ENCODE assay signal across 25 cellular contexts in genomic region chr21:34166468-34166867, GRCh38.
DNase-seq lines count a peak whose midpoint lies in the region; ATAC-seq and TF ChIP-seq lines count a peak whose summit lies in the region.
"Had no signal": no experiment of that assay in that cellular context is flagged by ENCODE, and none has a peak within 500 bp of the region (broad histone marks: within the 10 kb centered on the region; RNA-seq: fewer than 3 reads in every experiment).

No MANE protein-coding gene starts in this region.

- no peak overlapping the region for H3K27ac Mint-ChIP-seq in activated naive CD8-positive, alpha-beta T cell treated with anti-CD3 and anti-CD28 coated beads, Interleukin-2, amount 50 U/mL, for 24 hours
- no peak overlapping the region for H3K27ac Mint-ChIP-seq in activated naive CD4-positive, alpha-beta T cell treated with anti-CD3 and anti-CD28 coated beads for 36 hours
- H3K27ac Mint-ChIP-seq: natural killer cell; stimulated activated memory B cell treated with anti-CD40 and anti-IgM and Interleukin-4, amounts not matched to agents 10 μg/mL and 1 μg/mL and 100 μg/mL, for 72 hours had no signal

- H3K27me3 ChIP-seq in liver (ENCODE audit: control insufficient read depth in 4 of 4, insufficient read depth in 4 of 4, low read length in 3 of 4): no peaks in the 10 kb centered on the region
- H3K27me3 ChIP-seq: gastroesophageal sphincter had no signal

- WGBS in liver: 92% methylated on average over 5 of the region's 5 CpGs

- peak; percentile 28 for DNase-seq in activated CD4-positive, alpha-beta T cell treated with anti-CD3 and anti-CD28 coated beads for 48 hours
- no peak for DNase-seq in activated CD4-positive, alpha-beta T cell treated with anti-CD3 and anti-CD28 coated beads, Interleukin-2, amount 50 U/mL, for 4 hours
- DNase-seq in activated naive CD8-positive, alpha-beta T cell treated with anti-CD3 and anti-CD28 coated beads, Interleukin-2, amount 50 U/mL, for 24 hours: peak; percentile 29
- DNase-seq in activated naive CD4-positive, alpha-beta T cell treated with anti-CD3 and anti-CD28 coated beads for 36 hours: no peak
- no peak for DNase-seq in iPS-NIHi7 (ENCODE audit: extremely low spot score)
- DNase-seq: activated CD4-positive, CD25-positive, alpha-beta regulatory T cell; activated effector memory CD4-positive, alpha-beta T cell treated with anti-CD3 and anti-CD28 coated beads, Interleukin-2, amount 50 U/mL, for 16 hours; amniotic stem cell; GF-D8; natural killer cell; NCI-H1694; NCI-H2227 treated with DMSO at 0.1 percent for 48 hours; RPMI8226; T1000 had no signal

- no peak for TF ChIP-seq CTCF in HEK293 (tag by site-specific recombination; IDR thresholded peaks at IDR 0.05)
- TF ChIP-seq CTCF in liver (IDR thresholded peaks at IDR 0.05; ENCODE audit: low read depth, low read length, missing input control): no peak

- H3K9me3 Mint-ChIP-seq in activated naive CD8-positive, alpha-beta T cell treated with anti-CD3 and anti-CD28 coated beads, Interleukin-2, amount 50 U/mL, for 24 hours: peaks cover 52% of the 10 kb centered on the region
- peaks cover 57% of the 10 kb centered on the region for H3K9me3 Mint-ChIP-seq in activated naive CD4-positive, alpha-beta T cell treated with anti-CD3 and anti-CD28 coated beads for 36 hours
- H3K9me3 Mint-ChIP-seq: central memory CD8-positive, alpha-beta T cell had no signal

- no peaks in the 10 kb centered on the region for H3K4me1 ChIP-seq in HEK293 (ENCODE audit: control insufficient read depth, insufficient read depth, low read length)
- H3K4me1 ChIP-seq in liver (ENCODE audit: control insufficient read depth in 4 of 4, insufficient read depth in 4 of 4, low read length in 3 of 4): no peaks in the 10 kb centered on the region
- H3K4me1 ChIP-seq: A549, gastroesophageal sphincter, parathyroid adenoma had no signal

- no peaks in the 10 kb centered on the region for H3K4me1 Mint-ChIP-seq in activated naive CD8-positive, alpha-beta T cell treated with anti-CD3 and anti-CD28 coated beads, Interleukin-2, amount 50 U/mL, for 24 hours
- H3K4me1 Mint-ChIP-seq in activated naive CD4-positive, alpha-beta T cell treated with anti-CD3 and anti-CD28 coated beads for 36 hours (ENCODE audit: low read depth): no peaks in the 10 kb centered on the region
- H3K4me1 Mint-ChIP-seq: central memory CD8-positive, alpha-beta T cell; natural killer cell; stimulated activated memory B cell treated with anti-CD40 and anti-IgM and Interleukin-4, amounts not matched to agents 10 μg/mL and 1 μg/mL and 100 μg/mL, for 72 hours had no signal

- no peak for ATAC-seq in activated naive CD8-positive, alpha-beta T cell treated with anti-CD3 and anti-CD28 coated beads, Interleukin-2, amount 50 U/mL, for 24 hours
- ATAC-seq in GM18909 (IDR thresholded peaks at IDR 0.05; ENCODE audit: poor library complexity, unreplicated experiment): no peak
- ATAC-seq: A549; esophagus mucosa; gastroesophageal sphincter; natural killer cell; sciatic nerve; SK-N-SH treated with all-trans-retinoic acid at 6 μM for 48 hours; stimulated activated memory B cell treated with anti-CD40 and anti-IgM and Interleukin-4, amounts not matched to agents 10 μg/mL and 1 μg/mL and 100 μg/mL, for 72 hours had no signal

- POLR2A ChIA-PET in HEK293 (lab: Yijun Ruan, JAX): no interaction called here

- intact Hi-C loops in activated naive CD4-positive, alpha-beta T cell treated with anti-CD3 and anti-CD28 coated beads for 36 hours (cut with micrococcal nuclease): no loop called here

- TF ChIP-seq RAD21 in liver (IDR thresholded peaks at IDR 0.05): no peak

- H3K9me3 ChIP-seq in HEK293 (ENCODE audit: control insufficient read depth, insufficient read depth, low read depth, low read length): no peaks in the 10 kb centered on the region; the same call in 1 of the 2 replicates
- peaks cover 19 to 34% (median 25%) of the 10 kb centered on the region in 4 donors for H3K9me3 ChIP-seq in liver (ENCODE audit: control insufficient read depth in 4 of 4, low read length in 3 of 4)

- CTCF ChIA-PET in HEK293 (lab: Yijun Ruan, JAX): no interaction called here
- CTCF ChIA-PET in activated naive CD4-positive, alpha-beta T cell treated with anti-CD3 and anti-CD28 coated beads for 36 hours (lab: Charles Lee): no interaction called here

- no peak overlapping the region for H3K4me3 Mint-ChIP-seq in activated naive CD8-positive, alpha-beta T cell treated with anti-CD3 and anti-CD28 coated beads, Interleukin-2, amount 50 U/mL, for 24 hours
- no peak overlapping the region for H3K4me3 Mint-ChIP-seq in activated naive CD4-positive, alpha-beta T cell treated with anti-CD3 and anti-CD28 coated beads for 36 hours
- H3K4me3 Mint-ChIP-seq: central memory CD8-positive, alpha-beta T cell; natural killer cell; stimulated activated memory B cell treated with anti-CD40 and anti-IgM and Interleukin-4, amounts not matched to agents 10 μg/mL and 1 μg/mL and 100 μg/mL, for 72 hours had no signal

- H3K36me3 Mint-ChIP-seq in activated naive CD8-positive, alpha-beta T cell treated with anti-CD3 and anti-CD28 coated beads, Interleukin-2, amount 50 U/mL, for 24 hours (ENCODE audit: low read depth): peaks cover 59% of the 10 kb centered on the region
- H3K36me3 Mint-ChIP-seq in activated naive CD4-positive, alpha-beta T cell treated with anti-CD3 and anti-CD28 coated beads for 36 hours (ENCODE audit: low read depth): peaks cover 49% of the 10 kb centered on the region

- H3K36me3 ChIP-seq in HEK293 (ENCODE audit: control insufficient read depth in 2 of 2, insufficient read depth in 1 of 2, low read length in 2 of 2): no peaks in the 10 kb centered on the region
- H3K36me3 ChIP-seq in liver (ENCODE audit: control insufficient read depth in 4 of 4, insufficient read depth in 3 of 4, low read depth in 1 of 4, low read length in 3 of 4): peaks cover 0 to 7% (median 0%) of the 10 kb centered on the region in 4 donors

- no peak overlapping the region for H3K9ac ChIP-seq in liver (ENCODE audit: low read depth in 1 of 2, low read length in 2 of 2)
- H3K9ac ChIP-seq: parathyroid adenoma had no signal

- H3K4me3 ChIP-seq in HEK293 (ENCODE audit: low read depth, low read length): no peak overlapping the region
- peak overlapping the region in 2 of 3 donors; percentile 58 to 73 for H3K4me3 ChIP-seq in liver (ENCODE audit: low read depth in 1 of 3, low read length in 3 of 3)
- H3K4me3 ChIP-seq: A549, gastroesophageal sphincter had no signal

- H3K27ac ChIP-seq in HEK293 (ENCODE audit: extremely low read depth, low read depth, low read length) (no peak overlapping the region), liver (ENCODE audit: low read depth in 1 of 2, low read length in 2 of 2) (no peak overlapping the region)
- H3K27ac ChIP-seq: A549, gastroesophageal sphincter, parathyroid adenoma had no signal

- no peaks in the 10 kb centered on the region for H3K27me3 Mint-ChIP-seq in activated naive CD8-positive, alpha-beta T cell treated with anti-CD3 and anti-CD28 coated beads, Interleukin-2, amount 50 U/mL, for 24 hours
- no peaks in the 10 kb centered on the region for H3K27me3 Mint-ChIP-seq in activated naive CD4-positive, alpha-beta T cell treated with anti-CD3 and anti-CD28 coated beads for 36 hours (ENCODE audit: low read depth)
- H3K27me3 Mint-ChIP-seq: central memory CD8-positive, alpha-beta T cell; stimulated activated memory B cell treated with anti-CD40 and anti-IgM and Interleukin-4, amounts not matched to agents 10 μg/mL and 1 μg/mL and 100 μg/mL, for 72 hours had no signal

TF ChIP-seq in HEK293, 187 proteins besides CTCF, POLR2A, EP300 and RAD21 (continues in another document):
- peak; percentile 85; the same call in 1 of the 2 replicates for TF ChIP-seq ZNF280D (tag by site-specific recombination; IDR thresholded peaks at IDR 0.05)

TF ChIP-seq in liver, 16 proteins besides CTCF, POLR2A, EP300 and RAD21:
- TF ChIP-seq FOXA1 (IDR thresholded peaks at IDR 0.05) (no peak), YY1 (IDR thresholded peaks at IDR 0.05) (no peak), NR2F2 (IDR thresholded peaks at IDR 0.05) (no peak), ATF3 (IDR thresholded peaks at IDR 0.05) (no peak), EGR1 (IDR thresholded peaks at IDR 0.05; ENCODE audit: low read depth in 2 of 2) (no peak)

Comparison
In these comparisons a context has a peak if more than half of its experiments do, and no peak if none do; other contexts are left out.
1. DNase-seq: peak in activated CD4-positive, alpha-beta T cell treated with anti-CD3 and anti-CD28 coated beads for 48 hours (single experiment) and activated naive CD8-positive, alpha-beta T cell treated with anti-CD3 and anti-CD28 coated beads, Interleukin-2, amount 50 U/mL, for 24 hours (single experiment); none in activated CD4-positive, alpha-beta T cell treated with anti-CD3 and anti-CD28 coated beads, Interleukin-2, amount 50 U/mL, for 4 hours (0 of 2), activated naive CD4-positive, alpha-beta T cell treated with anti-CD3 and anti-CD28 coated beads for 36 hours (single experiment) and iPS-NIHi7 (single experiment).